Comparison of ENCODE assay signal across 2 cellular contexts in the genomic region with DNA sequence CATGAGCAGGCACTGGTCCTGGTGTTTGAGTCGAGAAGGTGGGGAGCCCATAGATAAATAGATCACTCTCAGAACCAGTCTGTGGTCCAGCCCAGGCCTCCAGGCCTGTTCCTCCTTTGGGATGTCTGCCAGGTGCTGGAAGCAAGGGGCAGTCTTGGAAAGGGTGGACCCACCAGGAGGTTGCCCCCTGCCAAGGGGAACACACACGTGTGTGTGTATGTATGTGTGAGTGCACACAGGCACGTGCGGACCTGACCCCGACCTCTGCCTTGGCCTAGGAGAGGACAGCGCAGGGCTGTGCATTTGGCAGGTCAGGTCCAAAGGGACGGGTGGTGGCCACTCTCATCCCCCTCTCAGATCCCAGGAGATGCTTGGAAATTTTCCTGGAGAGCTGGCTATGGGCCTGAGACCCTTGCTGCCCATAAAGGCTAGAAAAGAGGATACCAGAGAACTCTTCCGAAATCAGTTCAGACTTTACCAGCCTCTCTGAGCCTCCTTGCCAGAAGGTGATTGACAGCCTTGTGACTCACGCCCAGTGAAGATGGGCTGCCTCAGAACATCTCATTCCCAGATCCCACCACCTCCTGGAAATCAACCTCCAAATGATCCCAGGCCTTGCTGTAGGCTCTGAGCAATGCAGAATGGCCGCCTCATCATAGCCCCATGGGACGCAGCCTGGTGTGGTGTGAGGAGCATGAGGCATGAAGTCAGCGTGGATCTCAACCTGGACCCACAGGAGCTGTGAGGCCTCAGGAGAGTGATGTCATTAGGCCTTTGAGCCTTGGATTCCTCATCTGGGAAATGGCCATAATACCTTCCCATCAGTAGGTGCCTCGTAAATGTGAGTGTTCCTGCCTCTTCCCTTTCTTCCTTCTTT.
A peak's percentile ranks its signal among the peaks of the same experiment; 100 is the strongest.
TF ChIP-seq lines count a peak whose summit lies in the region.

No MANE protein-coding gene starts in this region.

TF ChIP-seq in GM23338, 12 proteins besides CTCF, POLR2A, EP300 and RAD21 (continues in another document):
- TF ChIP-seq EZH2 (IDR thresholded peaks at IDR 0.05; ENCODE audit: low read depth, unreplicated experiment) (no peak), EZH2phosphoT487 (IDR thresholded peaks at IDR 0.05; ENCODE audit: unreplicated experiment) (no peak), NANOG (IDR thresholded peaks at IDR 0.05; ENCODE audit: borderline replicate concordance) (no peak), ZNF331 (CRISPR knock-in tag; IDR thresholded peaks at IDR 0.05; ENCODE audit: low read depth) (no peak), CREB1 (CRISPR knock-in tag; IDR thresholded peaks at IDR 0.05; ENCODE audit: low read depth) (no peak)
- TF ChIP-seq, protein P1, sequence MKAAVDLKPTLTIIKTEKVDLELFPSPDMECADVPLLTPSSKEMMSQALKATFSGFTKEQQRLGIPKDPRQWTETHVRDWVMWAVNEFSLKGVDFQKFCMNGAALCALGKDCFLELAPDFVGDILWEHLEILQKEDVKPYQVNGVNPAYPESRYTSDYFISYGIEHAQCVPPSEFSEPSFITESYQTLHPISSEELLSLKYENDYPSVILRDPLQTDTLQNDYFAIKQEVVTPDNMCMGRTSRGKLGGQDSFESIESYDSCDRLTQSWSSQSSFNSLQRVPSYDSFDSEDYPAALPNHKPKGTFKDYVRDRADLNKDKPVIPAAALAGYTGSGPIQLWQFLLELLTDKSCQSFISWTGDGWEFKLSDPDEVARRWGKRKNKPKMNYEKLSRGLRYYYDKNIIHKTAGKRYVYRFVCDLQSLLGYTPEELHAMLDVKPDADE (IDR thresholded peaks at IDR 0.05): no peak
- TF ChIP-seq, protein P2, sequence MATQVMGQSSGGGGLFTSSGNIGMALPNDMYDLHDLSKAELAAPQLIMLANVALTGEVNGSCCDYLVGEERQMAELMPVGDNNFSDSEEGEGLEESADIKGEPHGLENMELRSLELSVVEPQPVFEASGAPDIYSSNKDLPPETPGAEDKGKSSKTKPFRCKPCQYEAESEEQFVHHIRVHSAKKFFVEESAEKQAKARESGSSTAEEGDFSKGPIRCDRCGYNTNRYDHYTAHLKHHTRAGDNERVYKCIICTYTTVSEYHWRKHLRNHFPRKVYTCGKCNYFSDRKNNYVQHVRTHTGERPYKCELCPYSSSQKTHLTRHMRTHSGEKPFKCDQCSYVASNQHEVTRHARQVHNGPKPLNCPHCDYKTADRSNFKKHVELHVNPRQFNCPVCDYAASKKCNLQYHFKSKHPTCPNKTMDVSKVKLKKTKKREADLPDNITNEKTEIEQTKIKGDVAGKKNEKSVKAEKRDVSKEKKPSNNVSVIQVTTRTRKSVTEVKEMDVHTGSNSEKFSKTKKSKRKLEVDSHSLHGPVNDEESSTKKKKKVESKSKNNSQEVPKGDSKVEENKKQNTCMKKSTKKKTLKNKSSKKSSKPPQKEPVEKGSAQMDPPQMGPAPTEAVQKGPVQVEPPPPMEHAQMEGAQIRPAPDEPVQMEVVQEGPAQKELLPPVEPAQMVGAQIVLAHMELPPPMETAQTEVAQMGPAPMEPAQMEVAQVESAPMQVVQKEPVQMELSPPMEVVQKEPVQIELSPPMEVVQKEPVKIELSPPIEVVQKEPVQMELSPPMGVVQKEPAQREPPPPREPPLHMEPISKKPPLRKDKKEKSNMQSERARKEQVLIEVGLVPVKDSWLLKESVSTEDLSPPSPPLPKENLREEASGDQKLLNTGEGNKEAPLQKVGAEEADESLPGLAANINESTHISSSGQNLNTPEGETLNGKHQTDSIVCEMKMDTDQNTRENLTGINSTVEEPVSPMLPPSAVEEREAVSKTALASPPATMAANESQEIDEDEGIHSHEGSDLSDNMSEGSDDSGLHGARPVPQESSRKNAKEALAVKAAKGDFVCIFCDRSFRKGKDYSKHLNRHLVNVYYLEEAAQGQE (IDR thresholded peaks at IDR 0.05; ENCODE audit: unreplicated experiment): no peak

TF ChIP-seq in K562, 482 proteins besides CTCF, POLR2A, EP300 and RAD21 (continues in another document):
- TF ChIP-seq, protein P3, sequence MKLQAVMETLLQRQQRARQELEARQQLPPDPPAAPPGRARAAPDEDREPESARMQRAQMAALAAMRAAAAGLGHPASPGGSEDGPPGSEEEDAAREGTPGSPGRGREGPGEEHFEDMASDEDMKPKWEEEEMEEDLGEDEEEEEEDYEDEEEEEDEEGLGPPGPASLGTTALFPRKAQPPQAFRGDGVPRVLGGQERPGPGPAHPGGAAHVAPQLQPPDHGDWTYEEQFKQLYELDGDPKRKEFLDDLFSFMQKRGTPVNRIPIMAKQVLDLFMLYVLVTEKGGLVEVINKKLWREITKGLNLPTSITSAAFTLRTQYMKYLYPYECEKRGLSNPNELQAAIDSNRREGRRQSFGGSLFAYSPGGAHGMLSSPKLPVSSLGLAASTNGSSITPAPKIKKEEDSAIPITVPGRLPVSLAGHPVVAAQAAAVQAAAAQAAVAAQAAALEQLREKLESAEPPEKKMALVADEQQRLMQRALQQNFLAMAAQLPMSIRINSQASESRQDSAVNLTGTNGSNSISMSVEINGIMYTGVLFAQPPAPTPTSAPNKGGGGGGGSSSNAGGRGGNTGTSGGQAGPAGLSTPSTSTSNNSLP (IDR thresholded peaks at IDR 0.05; ENCODE audit: borderline replicate concordance, low read depth, low read length): no peak
- TF ChIP-seq, protein P4, sequence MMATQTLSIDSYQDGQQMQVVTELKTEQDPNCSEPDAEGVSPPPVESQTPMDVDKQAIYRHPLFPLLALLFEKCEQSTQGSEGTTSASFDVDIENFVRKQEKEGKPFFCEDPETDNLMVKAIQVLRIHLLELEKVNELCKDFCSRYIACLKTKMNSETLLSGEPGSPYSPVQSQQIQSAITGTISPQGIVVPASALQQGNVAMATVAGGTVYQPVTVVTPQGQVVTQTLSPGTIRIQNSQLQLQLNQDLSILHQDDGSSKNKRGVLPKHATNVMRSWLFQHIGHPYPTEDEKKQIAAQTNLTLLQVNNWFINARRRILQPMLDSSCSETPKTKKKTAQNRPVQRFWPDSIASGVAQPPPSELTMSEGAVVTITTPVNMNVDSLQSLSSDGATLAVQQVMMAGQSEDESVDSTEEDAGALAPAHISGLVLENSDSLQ (IDR thresholded peaks at IDR 0.05): peak; percentile 94
- TF ChIP-seq, protein P5, sequence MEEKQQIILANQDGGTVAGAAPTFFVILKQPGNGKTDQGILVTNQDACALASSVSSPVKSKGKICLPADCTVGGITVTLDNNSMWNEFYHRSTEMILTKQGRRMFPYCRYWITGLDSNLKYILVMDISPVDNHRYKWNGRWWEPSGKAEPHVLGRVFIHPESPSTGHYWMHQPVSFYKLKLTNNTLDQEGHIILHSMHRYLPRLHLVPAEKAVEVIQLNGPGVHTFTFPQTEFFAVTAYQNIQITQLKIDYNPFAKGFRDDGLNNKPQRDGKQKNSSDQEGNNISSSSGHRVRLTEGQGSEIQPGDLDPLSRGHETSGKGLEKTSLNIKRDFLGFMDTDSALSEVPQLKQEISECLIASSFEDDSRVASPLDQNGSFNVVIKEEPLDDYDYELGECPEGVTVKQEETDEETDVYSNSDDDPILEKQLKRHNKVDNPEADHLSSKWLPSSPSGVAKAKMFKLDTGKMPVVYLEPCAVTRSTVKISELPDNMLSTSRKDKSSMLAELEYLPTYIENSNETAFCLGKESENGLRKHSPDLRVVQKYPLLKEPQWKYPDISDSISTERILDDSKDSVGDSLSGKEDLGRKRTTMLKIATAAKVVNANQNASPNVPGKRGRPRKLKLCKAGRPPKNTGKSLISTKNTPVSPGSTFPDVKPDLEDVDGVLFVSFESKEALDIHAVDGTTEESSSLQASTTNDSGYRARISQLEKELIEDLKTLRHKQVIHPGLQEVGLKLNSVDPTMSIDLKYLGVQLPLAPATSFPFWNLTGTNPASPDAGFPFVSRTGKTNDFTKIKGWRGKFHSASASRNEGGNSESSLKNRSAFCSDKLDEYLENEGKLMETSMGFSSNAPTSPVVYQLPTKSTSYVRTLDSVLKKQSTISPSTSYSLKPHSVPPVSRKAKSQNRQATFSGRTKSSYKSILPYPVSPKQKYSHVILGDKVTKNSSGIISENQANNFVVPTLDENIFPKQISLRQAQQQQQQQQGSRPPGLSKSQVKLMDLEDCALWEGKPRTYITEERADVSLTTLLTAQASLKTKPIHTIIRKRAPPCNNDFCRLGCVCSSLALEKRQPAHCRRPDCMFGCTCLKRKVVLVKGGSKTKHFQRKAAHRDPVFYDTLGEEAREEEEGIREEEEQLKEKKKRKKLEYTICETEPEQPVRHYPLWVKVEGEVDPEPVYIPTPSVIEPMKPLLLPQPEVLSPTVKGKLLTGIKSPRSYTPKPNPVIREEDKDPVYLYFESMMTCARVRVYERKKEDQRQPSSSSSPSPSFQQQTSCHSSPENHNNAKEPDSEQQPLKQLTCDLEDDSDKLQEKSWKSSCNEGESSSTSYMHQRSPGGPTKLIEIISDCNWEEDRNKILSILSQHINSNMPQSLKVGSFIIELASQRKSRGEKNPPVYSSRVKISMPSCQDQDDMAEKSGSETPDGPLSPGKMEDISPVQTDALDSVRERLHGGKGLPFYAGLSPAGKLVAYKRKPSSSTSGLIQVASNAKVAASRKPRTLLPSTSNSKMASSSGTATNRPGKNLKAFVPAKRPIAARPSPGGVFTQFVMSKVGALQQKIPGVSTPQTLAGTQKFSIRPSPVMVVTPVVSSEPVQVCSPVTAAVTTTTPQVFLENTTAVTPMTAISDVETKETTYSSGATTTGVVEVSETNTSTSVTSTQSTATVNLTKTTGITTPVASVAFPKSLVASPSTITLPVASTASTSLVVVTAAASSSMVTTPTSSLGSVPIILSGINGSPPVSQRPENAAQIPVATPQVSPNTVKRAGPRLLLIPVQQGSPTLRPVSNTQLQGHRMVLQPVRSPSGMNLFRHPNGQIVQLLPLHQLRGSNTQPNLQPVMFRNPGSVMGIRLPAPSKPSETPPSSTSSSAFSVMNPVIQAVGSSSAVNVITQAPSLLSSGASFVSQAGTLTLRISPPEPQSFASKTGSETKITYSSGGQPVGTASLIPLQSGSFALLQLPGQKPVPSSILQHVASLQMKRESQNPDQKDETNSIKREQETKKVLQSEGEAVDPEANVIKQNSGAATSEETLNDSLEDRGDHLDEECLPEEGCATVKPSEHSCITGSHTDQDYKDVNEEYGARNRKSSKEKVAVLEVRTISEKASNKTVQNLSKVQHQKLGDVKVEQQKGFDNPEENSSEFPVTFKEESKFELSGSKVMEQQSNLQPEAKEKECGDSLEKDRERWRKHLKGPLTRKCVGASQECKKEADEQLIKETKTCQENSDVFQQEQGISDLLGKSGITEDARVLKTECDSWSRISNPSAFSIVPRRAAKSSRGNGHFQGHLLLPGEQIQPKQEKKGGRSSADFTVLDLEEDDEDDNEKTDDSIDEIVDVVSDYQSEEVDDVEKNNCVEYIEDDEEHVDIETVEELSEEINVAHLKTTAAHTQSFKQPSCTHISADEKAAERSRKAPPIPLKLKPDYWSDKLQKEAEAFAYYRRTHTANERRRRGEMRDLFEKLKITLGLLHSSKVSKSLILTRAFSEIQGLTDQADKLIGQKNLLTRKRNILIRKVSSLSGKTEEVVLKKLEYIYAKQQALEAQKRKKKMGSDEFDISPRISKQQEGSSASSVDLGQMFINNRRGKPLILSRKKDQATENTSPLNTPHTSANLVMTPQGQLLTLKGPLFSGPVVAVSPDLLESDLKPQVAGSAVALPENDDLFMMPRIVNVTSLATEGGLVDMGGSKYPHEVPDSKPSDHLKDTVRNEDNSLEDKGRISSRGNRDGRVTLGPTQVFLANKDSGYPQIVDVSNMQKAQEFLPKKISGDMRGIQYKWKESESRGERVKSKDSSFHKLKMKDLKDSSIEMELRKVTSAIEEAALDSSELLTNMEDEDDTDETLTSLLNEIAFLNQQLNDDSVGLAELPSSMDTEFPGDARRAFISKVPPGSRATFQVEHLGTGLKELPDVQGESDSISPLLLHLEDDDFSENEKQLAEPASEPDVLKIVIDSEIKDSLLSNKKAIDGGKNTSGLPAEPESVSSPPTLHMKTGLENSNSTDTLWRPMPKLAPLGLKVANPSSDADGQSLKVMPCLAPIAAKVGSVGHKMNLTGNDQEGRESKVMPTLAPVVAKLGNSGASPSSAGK (IDR thresholded peaks at IDR 0.05): peak; percentile 42
- TF ChIP-seq JUND (IDR thresholded peaks at IDR 0.05; ENCODE audit: borderline replicate concordance, low read depth, low read length) (no peak), JUND (tag; IDR thresholded peaks at IDR 0.05; ENCODE audit: borderline replicate concordance, low read depth, low read length) (0 out of 3 replicates have a peak, but pooled peaks have one; percentile 38), ATF7 (IDR thresholded peaks at IDR 0.05) (0 out of 2 replicates have a peak, but pooled peaks have one; percentile 14), RUNX1 (IDR thresholded peaks at IDR 0.05; ENCODE audit: low read depth) (no peak), MEIS2 (IDR thresholded peaks at IDR 0.05; ENCODE audit: partially characterized antibody) (peak; percentile 48), TRIM28 (IDR thresholded peaks at IDR 0.05) (no peak)
- TF ChIP-seq, protein P6, sequence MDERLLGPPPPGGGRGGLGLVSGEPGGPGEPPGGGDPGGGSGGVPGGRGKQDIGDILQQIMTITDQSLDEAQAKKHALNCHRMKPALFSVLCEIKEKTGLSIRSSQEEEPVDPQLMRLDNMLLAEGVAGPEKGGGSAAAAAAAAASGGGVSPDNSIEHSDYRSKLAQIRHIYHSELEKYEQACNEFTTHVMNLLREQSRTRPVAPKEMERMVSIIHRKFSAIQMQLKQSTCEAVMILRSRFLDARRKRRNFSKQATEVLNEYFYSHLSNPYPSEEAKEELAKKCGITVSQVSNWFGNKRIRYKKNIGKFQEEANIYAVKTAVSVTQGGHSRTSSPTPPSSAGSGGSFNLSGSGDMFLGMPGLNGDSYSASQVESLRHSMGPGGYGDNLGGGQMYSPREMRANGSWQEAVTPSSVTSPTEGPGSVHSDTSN (CRISPR knock-in tag; IDR thresholded peaks at IDR 0.05; ENCODE audit: low read depth): no peak
- TF ChIP-seq, protein P6 (tag; conservative IDR thresholded peaks at IDR 0.05; ENCODE audit: low read depth): peak; percentile 32; the same call in 1 of the 2 replicates
- TF ChIP-seq, protein P7, sequence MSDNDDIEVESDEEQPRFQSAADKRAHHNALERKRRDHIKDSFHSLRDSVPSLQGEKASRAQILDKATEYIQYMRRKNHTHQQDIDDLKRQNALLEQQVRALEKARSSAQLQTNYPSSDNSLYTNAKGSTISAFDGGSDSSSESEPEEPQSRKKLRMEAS (CRISPR knock-in tag; IDR thresholded peaks at IDR 0.05): peak; percentile 49; the same call in 1 of the 2 replicates
- TF ChIP-seq, protein P8, sequence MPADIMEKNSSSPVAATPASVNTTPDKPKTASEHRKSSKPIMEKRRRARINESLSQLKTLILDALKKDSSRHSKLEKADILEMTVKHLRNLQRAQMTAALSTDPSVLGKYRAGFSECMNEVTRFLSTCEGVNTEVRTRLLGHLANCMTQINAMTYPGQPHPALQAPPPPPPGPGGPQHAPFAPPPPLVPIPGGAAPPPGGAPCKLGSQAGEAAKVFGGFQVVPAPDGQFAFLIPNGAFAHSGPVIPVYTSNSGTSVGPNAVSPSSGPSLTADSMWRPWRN (IDR thresholded peaks at IDR 0.05; ENCODE audit: low read depth): no peak
- TF ChIP-seq, protein P9, sequence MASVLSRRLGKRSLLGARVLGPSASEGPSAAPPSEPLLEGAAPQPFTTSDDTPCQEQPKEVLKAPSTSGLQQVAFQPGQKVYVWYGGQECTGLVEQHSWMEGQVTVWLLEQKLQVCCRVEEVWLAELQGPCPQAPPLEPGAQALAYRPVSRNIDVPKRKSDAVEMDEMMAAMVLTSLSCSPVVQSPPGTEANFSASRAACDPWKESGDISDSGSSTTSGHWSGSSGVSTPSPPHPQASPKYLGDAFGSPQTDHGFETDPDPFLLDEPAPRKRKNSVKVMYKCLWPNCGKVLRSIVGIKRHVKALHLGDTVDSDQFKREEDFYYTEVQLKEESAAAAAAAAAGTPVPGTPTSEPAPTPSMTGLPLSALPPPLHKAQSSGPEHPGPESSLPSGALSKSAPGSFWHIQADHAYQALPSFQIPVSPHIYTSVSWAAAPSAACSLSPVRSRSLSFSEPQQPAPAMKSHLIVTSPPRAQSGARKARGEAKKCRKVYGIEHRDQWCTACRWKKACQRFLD (CRISPR knock-in tag; IDR thresholded peaks at IDR 0.05): 0 out of 2 replicates have a peak, but pooled peaks have one; percentile 49
